9 cellular contexts compared by ENCODE assay signal in genomic region chr5:96968074-96968473, GRCh38. TPM values are rescaled to one million over a fixed set of nuclear protein-coding genes. Genes with fewer than 3 reads are reported as not detected.
DNase-seq lines count a peak whose midpoint lies in the region; ATAC-seq and TF ChIP-seq lines count a peak whose summit lies in the region.
"Had no signal": no experiment of that assay in that cellular context is flagged by ENCODE, and none has a peak within 500 bp of the region (broad histone marks: within the 10 kb centered on the region; RNA-seq: fewer than 3 reads in every experiment).

No MANE protein-coding gene starts in this region.

- in situ Hi-C loops in astrocyte of the spinal cord (cut with HindIII; ENCODE audit: low sequenced_read_pairs) = no loop called here

- DNase-seq in A172 (ENCODE audit: low spot score) (peak; percentile 64), HPDE6-E6E7 (ENCODE audit: extremely low spot score) (peak; percentile 10), astrocyte of the spinal cord (ENCODE audit: low read depth, low spot score) (peak; percentile 63), kidney tubule cell (ENCODE audit: low spot score) (peak; percentile 68), midbrain (lab: John Stamatoyannopoulos, UW) (no peak)
- DNase-seq in activated naive CD4-positive, alpha-beta T cell treated with anti-CD3 and anti-CD28 coated beads, Interleukin-2, amount 50 U/mL, for 16 hours = no peak
- DNase-seq: pancreas had no signal

- H3K4me3 ChIP-seq in astrocyte of the spinal cord (ENCODE audit: low read depth, low read length) = no peak overlapping the region
- H3K4me3 ChIP-seq: pancreas had no signal

- no peak for TF ChIP-seq CTCF in astrocyte of the spinal cord (IDR thresholded peaks at IDR 0.05; ENCODE audit: low read depth, low read length)

- ATAC-seq in GM18511 (IDR thresholded peaks at IDR 0.05; ENCODE audit: unreplicated experiment) (no peak), HG03469 (IDR thresholded peaks at IDR 0.05; ENCODE audit: unreplicated experiment) (no peak)

RNA-seq across cellular contexts. Expression of gene LNPEP, which starts 32.2 kb away (rescaled TPM):
- total RNA-seq in A172 (2014; rRNA removed; shearing (Covaris generic)) = 25.8 and 30.2 TPM in 2 replicates

Comparison
In these comparisons a context has a peak if more than half of its experiments do, and no peak if none do; other contexts are left out.
1. DNase-seq: peak in A172 (single experiment), HPDE6-E6E7 (single experiment), astrocyte of the spinal cord (single experiment) and kidney tubule cell (single experiment); none in midbrain (single experiment) and activated naive CD4-positive, alpha-beta T cell treated with anti-CD3 and anti-CD28 coated beads, Interleukin-2, amount 50 U/mL, for 16 hours (single experiment).